1 cellular context compared by ENCODE assay signal in the genomic region with DNA sequence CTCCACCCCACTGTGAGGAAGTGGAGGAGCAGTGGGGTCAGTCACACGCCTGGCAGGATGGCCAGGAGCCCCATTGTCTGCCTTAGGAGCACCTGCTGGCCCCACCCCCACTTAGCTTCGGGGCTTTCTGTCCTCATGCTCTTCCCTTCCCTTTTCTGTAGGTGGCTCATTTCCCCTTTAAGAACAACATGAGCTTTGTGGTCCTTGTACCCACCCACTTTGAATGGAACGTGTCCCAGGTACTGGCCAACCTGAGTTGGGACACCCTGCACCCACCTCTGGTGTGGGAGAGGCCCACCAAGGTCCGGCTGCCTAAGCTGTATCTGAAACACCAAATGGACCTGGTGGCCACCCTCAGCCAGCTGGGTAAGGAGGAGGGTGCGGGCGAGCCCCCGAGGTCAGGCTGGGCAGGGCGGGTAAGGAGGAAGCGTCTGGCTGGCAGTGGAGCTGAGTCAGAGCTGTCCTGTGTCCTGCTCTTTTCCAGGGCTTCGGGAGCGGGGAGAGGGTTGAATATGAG.
TF ChIP-seq lines count a peak whose summit lies in the region.

No MANE protein-coding gene starts in this region.

TF ChIP-seq in H1, 55 proteins besides CTCF, POLR2A, EP300 and RAD21:
- no peak for TF ChIP-seq RXRA (IDR thresholded peaks at IDR 0.05; ENCODE audit: insufficient read depth, low read depth, low read length)
- TF ChIP-seq SP2 (IDR thresholded peaks at IDR 0.05; ENCODE audit: low read length), result no peak
- no peak for TF ChIP-seq YY1 (IDR thresholded peaks at IDR 0.05; ENCODE audit: low read depth, low read length)
- TF ChIP-seq, protein P1, sequence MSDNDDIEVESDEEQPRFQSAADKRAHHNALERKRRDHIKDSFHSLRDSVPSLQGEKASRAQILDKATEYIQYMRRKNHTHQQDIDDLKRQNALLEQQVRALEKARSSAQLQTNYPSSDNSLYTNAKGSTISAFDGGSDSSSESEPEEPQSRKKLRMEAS (IDR thresholded peaks at IDR 0.05), result peak; percentile 98
- peak; percentile 94 for TF ChIP-seq E2F6 (IDR thresholded peaks at IDR 0.05)
- TF ChIP-seq ATF3 (IDR thresholded peaks at IDR 0.05; ENCODE audit: insufficient read depth, low read depth, low read length), result no peak
- TF ChIP-seq SP4 (IDR thresholded peaks at IDR 0.05; ENCODE audit: low read length), result no peak
- TF ChIP-seq NRF1 (IDR thresholded peaks at IDR 0.05; ENCODE audit: low read depth, low read length), result no peak
- TF ChIP-seq ATF2 (IDR thresholded peaks at IDR 0.05; ENCODE audit: low read length), result no peak
- no peak for TF ChIP-seq CHD2 (IDR thresholded peaks at IDR 0.05; ENCODE audit: low read length)
- no peak for TF ChIP-seq JUN (IDR thresholded peaks at IDR 0.05; ENCODE audit: low read depth, low read length)
- no peak for TF ChIP-seq BRCA1 (IDR thresholded peaks at IDR 0.05; ENCODE audit: low read depth, low read length)
- TF ChIP-seq EGR1 (IDR thresholded peaks at IDR 0.05; ENCODE audit: borderline replicate concordance, low read depth, low read length), result no peak
- no peak for TF ChIP-seq TAF1 (IDR thresholded peaks at IDR 0.05; ENCODE audit: low read depth, low read length)
- TF ChIP-seq BACH1 (IDR thresholded peaks at IDR 0.05; ENCODE audit: low read length), result no peak
